ENCODE assay signal across 18 cellular contexts in genomic region chr3:46992231-46992630, GRCh38.
"Had no signal": no experiment of that assay in that cellular context is flagged by ENCODE, and none has a peak within 500 bp of the region (broad histone marks: within the 10 kb centered on the region; RNA-seq: fewer than 3 reads in every experiment).

No MANE protein-coding gene starts in this region.

- H3K27ac ChIP-seq: adrenal gland, breast epithelium, suprapubic skin, transverse colon, uterus had no signal

- H3K4me3 Mint-ChIP-seq: activated CD4-positive, alpha-beta memory T cell treated with anti-CD3 and anti-CD28 coated beads, Interleukin-2, amount 10 ng/mL, durations not matched to agents 7 days and 5 days; activated CD8-positive, alpha-beta memory T cell treated with anti-CD3 and anti-CD28 coated beads, Interleukin-2, amount 10 ng/mL, durations not matched to agents 7 days and 5 days; naive thymus-derived CD4-positive, alpha-beta T cell; stimulated activated naive CD8-positive, alpha-beta T cell treated with anti-CD3 and anti-CD28 coated beads, Interleukin-15, amount 100 ng/mL, for 72 hours had no signal

- H3K36me3 ChIP-seq: adrenal gland, breast epithelium, transverse colon, uterus had no signal

- H3K36me3 Mint-ChIP-seq: activated naive CD4-positive, alpha-beta T cell treated with anti-CD3 and anti-CD28 coated beads, Interleukin-2, amount 50 U/mL, for 72 hours had no signal

- H3K4me1 ChIP-seq: breast epithelium, uterus had no signal

- H3K4me3 ChIP-seq: adrenal gland, breast epithelium, suprapubic skin, transverse colon, uterus had no signal

- H3K9me3 ChIP-seq: adrenal gland, breast epithelium, suprapubic skin, transverse colon, uterus had no signal

- H3K9me3 Mint-ChIP-seq: activated CD4-positive, alpha-beta memory T cell treated with anti-CD3 and anti-CD28 coated beads, Interleukin-2, amount 10 ng/mL, durations not matched to agents 7 days and 5 days; activated naive CD4-positive, alpha-beta T cell treated with anti-CD3 and anti-CD28 coated beads, Interleukin-2, amount 50 U/mL, for 72 hours; naive thymus-derived CD4-positive, alpha-beta T cell; stimulated activated naive CD8-positive, alpha-beta T cell treated with anti-CD3 and anti-CD28 coated beads, Interleukin-15, amount 100 ng/mL, for 72 hours had no signal

- ATAC-seq: activated CD8-positive, alpha-beta memory T cell treated with anti-CD3 and anti-CD28 coated beads, Interleukin-2, amount 10 ng/mL, durations not matched to agents 7 days and 5 days; activated naive CD4-positive, alpha-beta T cell treated with anti-CD3 and anti-CD28 coated beads, Interleukin-2, amount 50 U/mL, for 72 hours; naive thymus-derived CD4-positive, alpha-beta T cell; stimulated activated naive CD8-positive, alpha-beta T cell treated with anti-CD3 and anti-CD28 coated beads, Interleukin-15, amount 100 ng/mL, for 72 hours had no signal

- H3K27me3 Mint-ChIP-seq: activated CD4-positive, alpha-beta memory T cell treated with anti-CD3 and anti-CD28 coated beads, Interleukin-2, amount 10 ng/mL, durations not matched to agents 7 days and 5 days; activated CD8-positive, alpha-beta memory T cell treated with anti-CD3 and anti-CD28 coated beads, Interleukin-2, amount 10 ng/mL, durations not matched to agents 7 days and 5 days; naive thymus-derived CD4-positive, alpha-beta T cell; stimulated activated naive CD8-positive, alpha-beta T cell treated with anti-CD3 and anti-CD28 coated beads, Interleukin-15, amount 100 ng/mL, for 72 hours had no signal

- H3K27me3 ChIP-seq: adrenal gland, breast epithelium, suprapubic skin, transverse colon, uterus had no signal

- H3K27ac Mint-ChIP-seq: activated CD8-positive, alpha-beta memory T cell treated with anti-CD3 and anti-CD28 coated beads, Interleukin-2, amount 10 ng/mL, durations not matched to agents 7 days and 5 days had no signal

- DNase-seq: activated CD4-positive, alpha-beta memory T cell treated with anti-CD3 and anti-CD28 coated beads, Interleukin-2, amount 10 ng/mL, durations not matched to agents 7 days and 5 days; activated CD4-positive, alpha-beta T cell treated with anti-CD3 and anti-CD28 coated beads for 4 hours; activated CD8-positive, alpha-beta memory T cell treated with anti-CD3 and anti-CD28 coated beads, Interleukin-2, amount 10 ng/mL, durations not matched to agents 7 days and 5 days; activated effector memory CD4-positive, alpha-beta T cell treated with anti-CD3 and anti-CD28 coated beads, Interleukin-2, amount 50 U/mL, for 16 hours; adrenal gland; effector CD8-positive, alpha-beta T cell; mesendoderm; naive thymus-derived CD4-positive, alpha-beta T cell; nucleus accumbens; retina; stimulated activated CD4-positive, alpha-beta T cell treated with anti-CD3 and anti-CD28 coated beads, Interleukin-12 subunit alpha, Interleukin-12 subunit beta, amount 100 ng/mL, for 4 hours; stimulated activated CD4-positive, alpha-beta T cell treated with anti-CD3 and anti-CD28 coated beads, Interleukin-1b, Interleukin-23, amount 100 ng/mL, for 48 hours; stimulated activated naive CD8-positive, alpha-beta T cell treated with anti-CD3 and anti-CD28 coated beads, Interleukin-15, amount 100 ng/mL, for 72 hours; transverse colon; uterus had no signal
